Comparison of ENCODE assay signal across 8 cellular contexts in the genomic region with DNA sequence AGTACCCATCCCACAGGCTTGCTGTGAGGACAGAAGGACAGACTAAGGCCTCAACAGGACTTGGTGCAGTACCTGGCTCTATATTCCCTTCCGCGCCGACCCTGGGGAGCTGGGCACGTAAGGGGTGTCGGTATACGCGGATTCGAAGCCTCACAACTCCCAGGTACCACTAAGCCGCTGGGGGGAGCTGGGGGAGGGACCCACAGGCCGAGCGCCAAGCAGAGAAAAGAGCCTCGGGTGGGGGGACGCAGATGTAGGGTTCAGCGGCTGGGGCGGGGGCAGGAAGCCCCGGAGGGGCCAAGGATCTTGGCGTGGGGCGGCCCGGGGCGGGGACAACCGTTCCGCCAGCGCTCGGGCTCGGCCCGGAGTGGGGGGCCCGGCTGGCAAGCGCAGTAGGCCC.
DNase-seq lines count a peak whose midpoint lies in the region; ATAC-seq and TF ChIP-seq lines count a peak whose summit lies in the region.

No MANE protein-coding gene starts in this region.

- no peaks in the 10 kb centered on the region for H3K9me2 ChIP-seq in OCI-LY7 (ENCODE audit: insufficient read depth, low read length)

- peak; percentile 62 for DNase-seq in OCI-LY7 (ENCODE audit: low spot score)
- peak; percentile 13 to 44 (median 26) for DNase-seq in activated naive CD4-positive, alpha-beta T cell (lab: John Stamatoyannopoulos, UW)
- DNase-seq in Right ventricle myocardium superior = peak; percentile 53
- peak; percentile 27 for DNase-seq in progenitor cell of endocrine pancreas (ENCODE audit: low spot score, unreplicated experiment)
- DNase-seq in medulla oblongata (ENCODE audit: extremely low spot score) = no peak
- DNase-seq in SIG-M5 treated with dmso at 0.1 percent for 504 hours (lab: John Stamatoyannopoulos, UW; ENCODE audit: unreplicated experiment) = no peak

- TF ChIP-seq CTCF in GM12875 (IDR thresholded peaks at IDR 0.05; ENCODE audit: borderline replicate concordance, insufficient read depth, low read depth, low read length) (no peak), OCI-LY7 (conservative IDR thresholded peaks at IDR 0.05; ENCODE audit: low read length) (no peak; the same call in 1 of the 2 replicates), progenitor cell of endocrine pancreas (IDR thresholded peaks at IDR 0.05; ENCODE audit: unreplicated experiment) (no peak)

- BruUV-seq in OCI-LY7 (replicated peaks; lab: Mats Ljungman, UMichigan) = no TSS peak

- peak overlapping the region; percentile 45 for H3K27ac ChIP-seq in OCI-LY7 (ENCODE audit: low read depth, low read length, poor library complexity, severe bottlenecking)

- peaks cover 14% of the 10 kb centered on the region for H3K4me1 Mint-ChIP-seq in progenitor cell of endocrine pancreas (ENCODE audit: low read depth)

- intact Hi-C loops in OCI-LY7 (cut with micrococcal nuclease; ENCODE audit: unreplicated experiment) (loop anchor here (2.0 to 10.0 kb wide), 4 partner anchors 88 to 1611 kb away; a partner anchor contains a TSS), Right ventricle myocardium superior (cut with DNase I) (loop anchor here (10.0 kb wide), 1 partner anchor 129 kb away; a partner anchor contains a TSS)

- POLR2A ChIA-PET in OCI-LY7 (lab: Charles Lee) = interaction anchor here (1.1 to 1.2 kb wide), 2 partner anchors 25 to 198 kb away, joined by 3 read pairs; no protein-coding TSS in a partner anchor

- no peaks in the 10 kb centered on the region for H3K9me3 Mint-ChIP-seq in progenitor cell of endocrine pancreas (ENCODE audit: low read depth)

- H3K27ac Mint-ChIP-seq in progenitor cell of endocrine pancreas = peak overlapping the region; percentile 90

- H3K36me3 Mint-ChIP-seq in progenitor cell of endocrine pancreas (ENCODE audit: insufficient read depth) = peaks cover 8% of the 10 kb centered on the region

- CTCF ChIA-PET in OCI-LY7 (lab: Charles Lee; ENCODE audit: unreplicated experiment) = interaction anchor here (0.7 kb wide), 1 partner anchor 164 kb away, joined by 3 read pairs; no protein-coding TSS in a partner anchor

- H3K4me3 ChIP-seq in GM12875 (ENCODE audit: low read depth, low read length) (peak overlapping the region; percentile 90), OCI-LY7 (ENCODE audit: low read depth, low read length, poor library complexity, severe bottlenecking) (peak overlapping the region; percentile 100)

- peak overlapping the region; percentile 90 for H3K4me3 Mint-ChIP-seq in progenitor cell of endocrine pancreas (ENCODE audit: low read depth)

- peaks cover 9% of the 10 kb centered on the region for H3K27me3 Mint-ChIP-seq in progenitor cell of endocrine pancreas

- ATAC-seq in HG02588 (IDR thresholded peaks at IDR 0.05; ENCODE audit: unreplicated experiment) = peak; percentile 6
- peak; percentile 24 for ATAC-seq in Right ventricle myocardium superior (ENCODE audit: poor library complexity)

- peaks cover 35% of the 10 kb centered on the region for H3K36me3 ChIP-seq in OCI-LY7 (ENCODE audit: insufficient read depth, low read length)

- H4K20me1 ChIP-seq in OCI-LY7 (ENCODE audit: insufficient read depth, low read length) = peaks cover 17% of the 10 kb centered on the region

- H3K4me1 ChIP-seq in OCI-LY7 (ENCODE audit: insufficient read depth, low read length, poor library complexity, severe bottlenecking) = peaks cover 26% of the 10 kb centered on the region

- H3K79me2 ChIP-seq in OCI-LY7 (ENCODE audit: insufficient read depth, low read depth, low read length) = peaks cover 25% of the 10 kb centered on the region

- peak overlapping the region; percentile 93; the same call in 1 of the 2 replicates for H2AFZ ChIP-seq in OCI-LY7 (ENCODE audit: low read length)

- H3K4me2 ChIP-seq in OCI-LY7 (ENCODE audit: low read length) = peak overlapping the region; percentile 74

- no peaks in the 10 kb centered on the region for H3K9me3 ChIP-seq in OCI-LY7 (ENCODE audit: low read length)

Comparison
In these comparisons a context has a peak if more than half of its experiments do, and no peak if none do; other contexts are left out.
1. DNase-seq: peak in OCI-LY7 (single experiment), activated naive CD4-positive, alpha-beta T cell (4 of 4), Right ventricle myocardium superior (single experiment) and progenitor cell of endocrine pancreas (single experiment); none in medulla oblongata (single experiment) and SIG-M5 treated with dmso at 0.1 percent for 504 hours (single experiment).